Comparison of ENCODE assay signal across 9 cellular contexts in the genomic region with DNA sequence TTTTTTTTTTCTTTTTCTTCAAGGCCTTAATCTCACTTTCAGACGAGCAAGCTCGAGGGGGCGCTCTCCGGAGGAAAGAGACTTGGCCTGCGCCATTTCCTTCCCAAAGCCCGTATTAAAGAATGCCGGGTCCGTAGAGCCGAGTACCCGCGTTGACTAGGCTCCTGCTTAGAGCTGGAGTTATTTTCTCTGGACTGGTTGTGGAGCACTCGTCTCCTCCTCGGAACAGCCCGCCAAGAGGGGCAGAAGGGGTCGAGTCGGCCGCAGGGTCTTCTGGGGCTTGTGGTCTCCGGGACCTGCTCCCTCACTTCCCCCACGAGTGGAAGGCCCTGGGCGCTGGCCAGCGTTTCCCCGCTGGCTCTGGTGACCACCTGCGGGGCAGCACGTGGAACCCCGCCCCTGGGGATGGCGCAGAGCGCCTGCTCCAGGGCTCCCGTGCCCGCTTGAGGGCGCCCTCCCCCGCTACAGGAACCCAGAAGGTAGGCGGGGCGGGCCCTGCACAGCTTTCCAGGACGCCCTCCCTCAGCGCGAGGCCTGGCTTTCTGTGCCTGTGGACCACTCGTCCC. TPM values are rescaled to one million over a fixed set of nuclear protein-coding genes. Genes with fewer than 3 reads are reported as not detected.
DNase-seq lines count a peak whose midpoint lies in the region; ATAC-seq, FAIRE-seq and TF ChIP-seq lines count a peak whose summit lies in the region.
"Had no signal": no experiment of that assay in that cellular context is flagged by ENCODE, and none has a peak within 500 bp of the region (broad histone marks: within the 10 kb centered on the region; RNA-seq: fewer than 3 reads in every experiment).

No MANE protein-coding gene starts in this region.

- no peaks in the 10 kb centered on the region; the same call in 1 of the 2 replicates for H3K9me2 ChIP-seq in DOHH2 (replicated peaks; ENCODE audit: control insufficient read depth, low read length)

- H3K4me2 ChIP-seq in DOHH2 (ENCODE audit: low read length) = no peak overlapping the region

- no peaks in the 10 kb centered on the region for H3K9me3 Mint-ChIP-seq in activated T-helper 2 cell treated with anti-CD3 and anti-CD28 coated beads, Interferon-gamma antibody, Interleukin-2, Interleukin-4, amounts not matched to agents 10 μg/mL and 5 μg/mL and 100 μg/mL, durations not matched to agents 14 hours and 24 hours and 36 hours

- no peak overlapping the region for H3K4me3 ChIP-seq in DOHH2 (ENCODE audit: low read length)
- peak overlapping the region; percentile 61 for H3K4me3 ChIP-seq in iPS-15b (ENCODE audit: low read depth, low read length)

- H3K9me3 ChIP-seq in DOHH2 (ENCODE audit: control insufficient read depth, insufficient read depth, low read length) (no peaks in the 10 kb centered on the region), iPS-15b (ENCODE audit: control insufficient read depth, insufficient read depth, low read length) (no peaks in the 10 kb centered on the region)

- no peak overlapping the region for H3K27ac Mint-ChIP-seq in activated T-helper 2 cell treated with anti-CD3 and anti-CD28 coated beads, Interferon-gamma antibody, Interleukin-2, Interleukin-4, amounts not matched to agents 10 μg/mL and 5 μg/mL and 100 μg/mL, durations not matched to agents 14 hours and 24 hours and 36 hours

- TF ChIP-seq CTCF in DOHH2 (IDR thresholded peaks at IDR 0.05; ENCODE audit: low read depth, low read length, poor library complexity, severe bottlenecking) = peak; percentile 9

- H3K36me3 Mint-ChIP-seq in activated T-helper 2 cell treated with anti-CD3 and anti-CD28 coated beads, Interferon-gamma antibody, Interleukin-2, Interleukin-4, amounts not matched to agents 10 μg/mL and 5 μg/mL and 100 μg/mL, durations not matched to agents 14 hours and 24 hours and 36 hours (ENCODE audit: low read depth) = no peaks in the 10 kb centered on the region

- no peaks in the 10 kb centered on the region for H4K20me1 ChIP-seq in DOHH2 (ENCODE audit: control insufficient read depth, insufficient read depth, low read depth, low read length)

- no peaks in the 10 kb centered on the region for H3F3A ChIP-seq in DOHH2 (ENCODE audit: control insufficient read depth, insufficient read depth)

- H3K27me3 ChIP-seq in DOHH2 (ENCODE audit: control insufficient read depth, low read length) (no peaks in the 10 kb centered on the region), iPS-15b (ENCODE audit: control insufficient read depth, insufficient read depth, low read length) (peaks cover 3% of the 10 kb centered on the region)

- peak overlapping the region; percentile 53 for H3K4me3 Mint-ChIP-seq in activated T-helper 2 cell treated with anti-CD3 and anti-CD28 coated beads, Interferon-gamma antibody, Interleukin-2, Interleukin-4, amounts not matched to agents 10 μg/mL and 5 μg/mL and 100 μg/mL, durations not matched to agents 14 hours and 24 hours and 36 hours (ENCODE audit: low read depth)

- no peak overlapping the region for H3K27ac ChIP-seq in DOHH2 (ENCODE audit: low read depth, low read length)

- H3K79me2 ChIP-seq in DOHH2 (ENCODE audit: control insufficient read depth, low read length) = no peaks in the 10 kb centered on the region

- no peaks in the 10 kb centered on the region for H3K27me3 Mint-ChIP-seq in activated T-helper 2 cell treated with anti-CD3 and anti-CD28 coated beads, Interferon-gamma antibody, Interleukin-2, Interleukin-4, amounts not matched to agents 10 μg/mL and 5 μg/mL and 100 μg/mL, durations not matched to agents 14 hours and 24 hours and 36 hours (ENCODE audit: low read depth)

- intact Hi-C loops in activated T-helper 2 cell treated with anti-CD3 and anti-CD28 coated beads, Interferon-gamma antibody, Interleukin-2, Interleukin-4, amounts not matched to agents 10 μg/mL and 5 μg/mL and 100 μg/mL, durations not matched to agents 14 hours and 24 hours and 36 hours (cut with micrococcal nuclease) = no loop called here

- FAIRE-seq in frontal cortex (lab: Jason Lieb, UNC) = no peak
- FAIRE-seq: GM18507 had no signal

- DNase-seq in activated T-helper 2 cell treated with anti-CD3 and anti-CD28 coated beads, Interferon-gamma antibody, Interleukin-2, Interleukin-4, amounts not matched to agents 10 μg/mL and 5 μg/mL and 100 μg/mL, durations not matched to agents 14 hours and 24 hours and 36 hours (ENCODE audit: low spot score) = no peak
- peak; percentile 33 for DNase-seq in stimulated activated CD8-positive, alpha-beta memory T cell treated with anti-CD3 and anti-CD28 coated beads, Interleukin-4, amount 100 ng/mL, for 48 hours
- DNase-seq in RKO (ENCODE audit: low spot score) = no peak
- no peak for DNase-seq in frontal cortex (ENCODE audit: low spot score in 2 of 2)
- no peak for DNase-seq in HPDE6-E6E7 (ENCODE audit: extremely low spot score)

- no peaks in the 10 kb centered on the region for H3K4me1 ChIP-seq in DOHH2 (ENCODE audit: control insufficient read depth, low read length)
- H3K4me1 ChIP-seq in iPS-15b (ENCODE audit: control insufficient read depth, insufficient read depth, low read length) = no peaks in the 10 kb centered on the region

- H3K4me1 Mint-ChIP-seq in activated T-helper 2 cell treated with anti-CD3 and anti-CD28 coated beads, Interferon-gamma antibody, Interleukin-2, Interleukin-4, amounts not matched to agents 10 μg/mL and 5 μg/mL and 100 μg/mL, durations not matched to agents 14 hours and 24 hours and 36 hours (ENCODE audit: low read depth) = no peaks in the 10 kb centered on the region

- no peaks in the 10 kb centered on the region for H3K36me3 ChIP-seq in DOHH2 (ENCODE audit: control insufficient read depth, low read length)
- H3K36me3 ChIP-seq in iPS-15b (ENCODE audit: control insufficient read depth, insufficient read depth, low read length) = no peaks in the 10 kb centered on the region

- ATAC-seq in HG02610 (IDR thresholded peaks at IDR 0.05; ENCODE audit: unreplicated experiment) = peak; percentile 80

- peak overlapping the region; percentile 27 for H3K9ac ChIP-seq in iPS-15b (ENCODE audit: low read depth, low read length)

RNA-seq across cellular contexts. Expression of gene MEI4, which starts 2.7 kb away (rescaled TPM):
- total RNA-seq in activated T-helper 2 cell treated with anti-CD3 and anti-CD28 coated beads, Interferon-gamma antibody, Interleukin-2, Interleukin-4, amounts not matched to agents 10 μg/mL and 5 μg/mL and 100 μg/mL, durations not matched to agents 14 hours and 24 hours and 36 hours = not detected in 2 replicates
- total RNA-seq in frontal cortex = 0.82 TPM
